In the genomic region with DNA sequence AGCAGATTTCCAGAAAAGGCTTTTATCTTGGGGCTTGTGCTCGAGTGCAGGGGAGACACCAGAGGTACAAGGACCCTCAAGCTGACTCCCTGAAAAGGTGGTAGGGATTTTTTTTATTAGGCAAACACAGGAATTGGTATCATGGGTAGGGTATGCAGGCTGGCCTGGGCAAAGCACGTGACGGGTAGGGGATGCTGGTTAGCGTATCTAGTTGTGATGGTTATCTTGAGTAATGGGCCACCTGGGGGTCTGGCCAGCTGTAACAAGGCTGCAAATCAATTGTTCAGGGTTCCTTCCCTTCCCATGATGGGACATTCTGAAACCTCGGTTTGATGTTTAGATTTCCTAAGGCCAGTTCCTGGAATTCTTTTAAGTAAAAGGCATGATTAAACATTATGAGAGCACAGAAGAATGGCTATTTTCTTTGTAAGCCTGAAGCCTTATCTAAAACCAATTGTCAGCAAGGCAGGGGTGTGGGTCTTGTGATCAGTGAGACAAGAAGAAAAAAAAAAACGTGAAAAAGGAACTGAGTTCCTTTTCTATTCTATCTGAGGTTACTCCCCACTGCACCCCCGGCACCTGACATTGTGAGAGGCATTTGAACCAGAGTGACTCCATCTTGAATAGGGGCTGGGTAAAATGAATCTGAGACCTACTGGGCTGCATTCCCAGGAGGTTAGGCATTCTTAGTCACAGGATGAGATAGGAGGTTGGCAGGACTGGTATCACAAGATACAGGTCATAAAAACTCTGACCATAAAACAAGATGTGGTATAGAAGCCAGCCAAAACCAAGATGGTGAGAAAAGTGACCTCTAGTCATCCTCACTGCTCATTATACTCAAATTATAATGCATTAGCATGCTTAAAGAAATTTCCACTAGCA, we compare ENCODE assay signal across 10 cellular contexts.
"Had no signal": no experiment of that assay in that cellular context is flagged by ENCODE, and none has a peak within 500 bp of the region (broad histone marks: within the 10 kb centered on the region; RNA-seq: fewer than 3 reads in every experiment).

No MANE protein-coding gene starts in this region.

- H2AFZ ChIP-seq: parathyroid adenoma had no signal

- H3K27ac ChIP-seq: heart right ventricle, left ventricle myocardium inferior, parathyroid adenoma, thyroid gland had no signal

- H3K9me3 ChIP-seq: thyroid gland had no signal

- H3K36me3 ChIP-seq: left ventricle myocardium inferior, thyroid gland had no signal

- H3K4me2 ChIP-seq: smooth muscle cell had no signal

- H3K9ac ChIP-seq: parathyroid adenoma had no signal

- H3K27ac Mint-ChIP-seq: activated CD4-positive, alpha-beta memory T cell treated with anti-CD3 and anti-CD28 coated beads, Interleukin-2, amount 10 ng/mL, durations not matched to agents 7 days and 5 days; activated naive CD8-positive, alpha-beta T cell treated with anti-CD3 and anti-CD28 coated beads for 36 hours; T-helper 2 cell treated with Interferon-gamma antibody and Interleukin-4, amounts not matched to agents 5 μg/mL and 100 μg/mL, for 36 hours had no signal

- H3K27me3 Mint-ChIP-seq: activated CD4-positive, alpha-beta memory T cell treated with anti-CD3 and anti-CD28 coated beads, Interleukin-2, amount 10 ng/mL, durations not matched to agents 7 days and 5 days; activated naive CD8-positive, alpha-beta T cell treated with anti-CD3 and anti-CD28 coated beads for 36 hours had no signal

- H3K4me3 Mint-ChIP-seq: activated CD4-positive, alpha-beta memory T cell treated with anti-CD3 and anti-CD28 coated beads, Interleukin-2, amount 10 ng/mL, durations not matched to agents 7 days and 5 days; activated naive CD8-positive, alpha-beta T cell treated with anti-CD3 and anti-CD28 coated beads for 36 hours; T-helper 2 cell treated with Interferon-gamma antibody and Interleukin-4, amounts not matched to agents 5 μg/mL and 100 μg/mL, for 36 hours had no signal

- H3K4me1 ChIP-seq: heart right ventricle, parathyroid adenoma, thyroid gland had no signal

- H3K27me3 ChIP-seq: thyroid gland had no signal

- H3K79me2 ChIP-seq: parathyroid adenoma had no signal

- H3K4me3 ChIP-seq: heart right ventricle, left ventricle myocardium inferior, smooth muscle cell, thyroid gland had no signal

- DNase-seq: activated CD4-positive, alpha-beta memory T cell treated with anti-CD3 and anti-CD28 coated beads, Interleukin-2, amount 10 ng/mL, durations not matched to agents 7 days and 5 days; activated gamma-delta T cell; activated naive CD8-positive, alpha-beta T cell treated with anti-CD3 and anti-CD28 coated beads for 36 hours; activated T-cell treated with anti-CD3 and anti-CD28 coated beads, Interleukin-2, amount 50 U/mL, for 48 hours; heart right ventricle; left ventricle myocardium inferior; thyroid gland had no signal
